16 cellular contexts compared by ENCODE assay signal in the genomic region with DNA sequence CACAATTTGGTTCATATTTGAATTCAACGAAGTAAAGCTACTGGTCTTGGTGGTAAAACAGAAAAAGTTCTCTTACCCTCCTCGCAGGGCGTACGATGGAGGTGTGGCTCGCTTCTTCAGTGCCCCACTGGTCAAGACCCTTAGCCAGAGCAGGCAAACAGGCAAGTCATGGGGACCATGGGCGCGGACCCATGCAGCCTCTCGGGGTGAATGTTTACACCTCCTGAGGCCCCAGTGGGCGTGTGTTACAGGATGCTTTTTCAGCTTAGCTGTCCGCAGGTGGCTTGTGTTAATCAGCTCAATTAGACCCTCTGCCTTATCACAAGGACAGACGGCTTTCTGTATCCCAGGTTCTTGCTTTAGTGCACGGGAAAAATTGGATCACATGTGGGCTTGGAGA.
DNase-seq lines count a peak whose midpoint lies in the region; ATAC-seq and TF ChIP-seq lines count a peak whose summit lies in the region.
"Had no signal": no experiment of that assay in that cellular context is flagged by ENCODE, and none has a peak within 500 bp of the region (broad histone marks: within the 10 kb centered on the region; RNA-seq: fewer than 3 reads in every experiment).

No MANE protein-coding gene starts in this region.

- H3K4me1 ChIP-seq in left ventricle myocardium inferior (no peaks in the 10 kb centered on the region), right cardiac atrium (ENCODE audit: control insufficient read depth, insufficient read depth, low read length) (no peaks in the 10 kb centered on the region)

- H3K9me3 ChIP-seq in left ventricle myocardium inferior (replicated peaks) (peaks cover 5% of the 10 kb centered on the region), right cardiac atrium (ENCODE audit: control insufficient read depth, low read length) (no peaks in the 10 kb centered on the region)
- H3K9me3 ChIP-seq: MG63 had no signal

- H3K4me3 ChIP-seq in left ventricle myocardium inferior (peak overlapping the region; percentile 20), right cardiac atrium (ENCODE audit: low read length) (no peak overlapping the region), foreskin fibroblast (ENCODE audit: low read depth in 1 of 2, low read length in 2 of 2) (peak overlapping the region in 1 of 2 donors; percentile 48)
- H3K4me3 ChIP-seq: hepatocyte, MG63 had no signal

- CTCF ChIA-PET in activated B cell treated with CpG ODN at 0.5 μM for 24 hours (lab: Charles Lee) = no interaction called here

- WGBS in right cardiac atrium = 86% methylated on average over 12 of the region's 12 CpGs

- H3K27ac Mint-ChIP-seq in activated B cell treated with CpG ODN at 0.5 μM for 24 hours = peak overlapping the region; percentile 53
- H3K27ac Mint-ChIP-seq in glutamatergic neuron (ENCODE audit: unreplicated experiment) = peak overlapping the region; percentile 20

- H3K4me1 Mint-ChIP-seq in activated B cell treated with CpG ODN at 0.5 μM for 24 hours (no peaks in the 10 kb centered on the region), glutamatergic neuron (ENCODE audit: low read depth, unreplicated experiment) (no peaks in the 10 kb centered on the region)

- H3K4me3 Mint-ChIP-seq in activated B cell treated with CpG ODN at 0.5 μM for 24 hours = peak overlapping the region; percentile 46
- peak overlapping the region; percentile 81 for H3K4me3 Mint-ChIP-seq in glutamatergic neuron (ENCODE audit: unreplicated experiment)

- no peak for ATAC-seq in right cardiac atrium
- no peak for ATAC-seq in activated B cell treated with CpG ODN at 0.5 μM for 24 hours (ENCODE audit: low read depth)
- ATAC-seq in GM18868 (IDR thresholded peaks at IDR 0.05; ENCODE audit: unreplicated experiment) = no peak
- ATAC-seq: HepG2 had no signal

- H3K27me3 ChIP-seq in left ventricle myocardium inferior (ENCODE audit: low read depth) = no peaks in the 10 kb centered on the region
- no peaks in the 10 kb centered on the region for H3K27me3 ChIP-seq in right cardiac atrium (ENCODE audit: control insufficient read depth, insufficient read depth)
- H3K27me3 ChIP-seq: hepatocyte, MG63 had no signal

- intact Hi-C loops in left ventricle myocardium inferior (cut with micrococcal nuclease) (no loop called here), right cardiac atrium (cut with DNase I) (no loop called here), activated B cell treated with CpG ODN at 0.5 μM for 24 hours (cut with micrococcal nuclease) (no loop called here)

- H3K36me3 ChIP-seq in left ventricle myocardium inferior = no peaks in the 10 kb centered on the region
- H3K36me3 ChIP-seq: MG63 had no signal

- TF ChIP-seq CTCF in left ventricle myocardium inferior (IDR thresholded peaks at IDR 0.05; ENCODE audit: borderline replicate concordance) (no peak), activated B cell treated with CpG ODN at 0.5 μM for 24 hours (IDR thresholded peaks at IDR 0.05) (no peak), glutamatergic neuron (IDR thresholded peaks at IDR 0.05; ENCODE audit: partially characterized antibody, unreplicated experiment) (no peak), foreskin fibroblast (IDR thresholded peaks at IDR 0.05; ENCODE audit: low read depth, low read length) (no peak)

- H3K27me3 Mint-ChIP-seq in activated B cell treated with CpG ODN at 0.5 μM for 24 hours (no peaks in the 10 kb centered on the region), glutamatergic neuron (ENCODE audit: unreplicated experiment) (peaks cover 2% of the 10 kb centered on the region)

- POLR2A ChIA-PET in activated B cell treated with CpG ODN at 0.5 μM for 24 hours (lab: Charles Lee) = no interaction called here

- H3K36me3 Mint-ChIP-seq in activated B cell treated with CpG ODN at 0.5 μM for 24 hours (ENCODE audit: low read depth) (no peaks in the 10 kb centered on the region), glutamatergic neuron (ENCODE audit: unreplicated experiment) (no peaks in the 10 kb centered on the region)

- H3K9me3 Mint-ChIP-seq in activated B cell treated with CpG ODN at 0.5 μM for 24 hours (peaks cover 6% of the 10 kb centered on the region), glutamatergic neuron (ENCODE audit: unreplicated experiment) (peaks cover 6% of the 10 kb centered on the region)

- DNase-seq in left ventricle myocardium inferior (no peak), right cardiac atrium (no peak), activated B cell treated with CpG ODN at 0.5 μM for 24 hours (no peak), glutamatergic neuron (peak; percentile 14), NCI-H446 (lab: John Stamatoyannopoulos, UW) (no peak), foreskin fibroblast (no peak)
- no peak for DNase-seq in activated CD8-positive, alpha-beta memory T cell treated with anti-CD3 and anti-CD28 coated beads, Interleukin-2, amount 50 U/mL, for 4 hours
- DNase-seq: activated CD4-positive, alpha-beta T cell treated with anti-CD3 and anti-CD28 coated beads for 1 hour; activated naive CD4-positive, alpha-beta T cell treated with anti-CD3 and anti-CD28 coated beads, Interleukin-2, amount 50 U/mL, for 16 hours; MG63; midbrain; NCI-H1694 treated with DMSO at 0.1 percent for 48 hours; NCI-H226 had no signal

- H3K27ac ChIP-seq in left ventricle myocardium inferior (replicated peaks) (no peak overlapping the region), right cardiac atrium (ENCODE audit: low read length) (no peak overlapping the region)
- H3K27ac ChIP-seq: hepatocyte had no signal
